In genomic region chr17:8138366-8138671, GRCh38 we compare ENCODE assay signal across 8 cellular contexts. TPM values are rescaled to one million over a fixed set of nuclear protein-coding genes. Genes with fewer than 3 reads are reported as not detected.
DNase-seq lines count a peak whose midpoint lies in the region; ATAC-seq and TF ChIP-seq lines count a peak whose summit lies in the region.

No MANE protein-coding gene starts in this region.

- no peak for TF ChIP-seq EP300 in gastroesophageal sphincter (IDR thresholded peaks at IDR 0.05)

- H3K4me2 ChIP-seq in PC-9: peak overlapping the region; percentile 97

- no peak for TF ChIP-seq POLR2A in gastroesophageal sphincter (IDR thresholded peaks at IDR 0.05)

- CTCF ChIA-PET in PC-9 (lab: Charles Lee): interaction anchor here (0.6 to 2.5 kb wide), 4 partner anchors 13 to 43 kb away, joined by 3 to 11 read pairs (median 7); no protein-coding TSS in a partner anchor

- H3K9me3 ChIP-seq in PC-9 (ENCODE audit: insufficient read depth, low read depth) (no peaks in the 10 kb centered on the region), gastroesophageal sphincter (no peaks in the 10 kb centered on the region)

- H3K9me2 ChIP-seq in PC-9 (ENCODE audit: insufficient read depth): no peaks in the 10 kb centered on the region

- no peak for TF ChIP-seq CTCF in PC-9 (conservative IDR thresholded peaks at IDR 0.05)
- TF ChIP-seq CTCF in gastroesophageal sphincter (IDR thresholded peaks at IDR 0.05): no peak

- peaks cover 14% of the 10 kb centered on the region for H3K4me1 ChIP-seq in PC-9 (replicated peaks; ENCODE audit: insufficient read depth)
- peaks cover 0 to 56% (median 9%) of the 10 kb centered on the region in 3 donors for H3K4me1 ChIP-seq in gastroesophageal sphincter

- H3K27me3 ChIP-seq in PC-9 (ENCODE audit: insufficient read depth, low read depth) (no peaks in the 10 kb centered on the region), gastroesophageal sphincter (no peaks in the 10 kb centered on the region)

- no TSS peak for BruUV-seq in PC-9 (replicated peaks; lab: Mats Ljungman, UMichigan)

- peak overlapping the region; percentile 46; the same call in 1 of the 2 replicates for H3K27ac ChIP-seq in PC-9
- peak overlapping the region; percentile 88 to 100 (median 99) for H3K27ac ChIP-seq in gastroesophageal sphincter
- H3K27ac ChIP-seq in skin epidermis: peak overlapping the region in 13 of 21 experiments; percentile 19 to 76 (median 60)

- WGBS in gastroesophageal sphincter (ENCODE audit: low coverage in 1 of 2), 2 donors: 0 to 1% methylated on average over 3 to 7 of the region's 7 CpGs

- no peaks in the 10 kb centered on the region for H4K20me1 ChIP-seq in PC-9 (ENCODE audit: insufficient read depth)

- H3K36me3 ChIP-seq in PC-9 (ENCODE audit: low read depth) (no peaks in the 10 kb centered on the region), gastroesophageal sphincter (peaks cover 3 to 41% of the 10 kb centered on the region in 2 donors)

- H3F3A ChIP-seq in PC-9 (ENCODE audit: insufficient read depth, low read depth): peaks cover 23% of the 10 kb centered on the region; the same call in 1 of the 2 replicates

- intact Hi-C loops in PC-9 (cut with micrococcal nuclease; ENCODE audit: unreplicated experiment): loop anchor here (1.0 to 5.0 kb wide), 6 partner anchors 12 to 84 kb away; no protein-coding TSS in a partner anchor

- ATAC-seq in GM19438 (IDR thresholded peaks at IDR 0.05; ENCODE audit: low read depth, unreplicated experiment) (peak; percentile 4), gastroesophageal sphincter (no peak)

- H3K4me3 ChIP-seq in PC-9 (peak overlapping the region; percentile 57), gastroesophageal sphincter (peak overlapping the region in 1 of 2 donors; percentile 21), skin epidermis (peak overlapping the region in 6 of 7 experiments; percentile 15 to 39 (median 22))

- POLR2A ChIA-PET in PC-9 (lab: Charles Lee; ENCODE audit: unreplicated experiment): interaction anchor here (0.5 to 0.7 kb wide), 3 partner anchors 52 to 206 kb away, joined by 3 to 10 read pairs (median 9); partner anchors contain the start of gene AURKB

- DNase-seq in PC-9 (no peak), DMS 273 treated with DMSO at 0.1 percent for 48 hours (lab: John Stamatoyannopoulos, UW) (no peak), C1 segment of cervical spinal cord (lab: John Stamatoyannopoulos, UW) (no peak), middle frontal gyrus (ENCODE audit: extremely low spot score, low spot score) (no peak), NCI-H2196 (lab: John Stamatoyannopoulos, UW; ENCODE audit: unreplicated experiment) (no peak)

- H2AFZ ChIP-seq in PC-9: peak overlapping the region; percentile 96

- H3K79me2 ChIP-seq in PC-9 (ENCODE audit: low read depth): no peaks in the 10 kb centered on the region

RNA-seq across cellular contexts. Expression of gene PER1, which starts 13.9 kb away (rescaled TPM):
- total RNA-seq in PC-9 (2021) (60.2 and 78.7 TPM in 2 replicates), gastroesophageal sphincter (100 to 1,000 TPM in 3 of 4 donors, 10 to 100 TPM in 1; 67.1 to 188 (median 136) TPM)

RNA-seq across cellular contexts. Expression of gene HES7, which starts 14.4 kb away (rescaled TPM):
- total RNA-seq in PC-9 (2021) (2.6 and 9.0 TPM in 2 replicates), gastroesophageal sphincter (under 1 TPM in 2 of 4 donors, not detected in 2; 0.89 to 0.94 TPM)

RNA-seq across cellular contexts. Expression of gene ALOXE3, which starts 20.0 kb away (rescaled TPM):
- total RNA-seq in PC-9 (2021): 0.70 and 1.4 TPM in 2 replicates
- total RNA-seq in gastroesophageal sphincter: under 1 TPM in 1 of 4 donors, not detected in 3; 0.37 TPM

RNA-seq across cellular contexts. Expression of gene VAMP2, which starts 24.4 kb away (rescaled TPM):
- total RNA-seq in PC-9 (2021) (29.3 and 35.1 TPM in 2 replicates), gastroesophageal sphincter (10 to 100 TPM; 14.6 to 39.8 (median 33.4) TPM)

RNA-seq across cellular contexts. Expression of gene TMEM107, which starts 37.9 kb away (rescaled TPM):
- total RNA-seq in PC-9 (2021): 58.5 and 59.1 TPM in 2 replicates
- total RNA-seq in gastroesophageal sphincter: 10 to 100 TPM; 11.2 to 18.8 (median 15.5) TPM

Comparison
In these comparisons a context has a peak if more than half of its experiments do, and no peak if none do; other contexts are left out.
1. H3K27ac ChIP-seq: peak in every context shown above with its lines; median percentile 99 in gastroesophageal sphincter; 60 in skin epidermis; 46 in PC-9.